ENCODE assay signal across 1 cellular context in the genomic region with DNA sequence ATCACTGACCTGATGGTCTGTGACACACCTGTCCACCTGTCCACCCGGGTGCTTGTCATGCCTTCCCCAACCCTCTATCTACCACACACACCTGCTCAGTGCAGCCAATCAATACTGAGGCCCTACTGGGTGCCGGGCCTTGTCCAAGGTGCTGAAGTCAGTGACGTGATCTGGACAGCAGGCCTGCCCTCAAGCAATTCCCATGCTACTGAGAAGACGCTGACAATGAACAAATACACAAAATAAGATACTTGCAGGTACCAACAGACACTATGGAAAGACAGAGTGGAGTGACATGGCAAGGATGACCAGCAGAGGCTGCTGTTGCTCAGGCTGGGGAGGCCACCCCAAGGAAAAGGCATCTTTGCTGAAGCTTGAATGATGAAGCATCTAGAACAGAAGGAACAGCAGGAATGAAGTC.
TF ChIP-seq lines count a peak whose summit lies in the region.

No MANE protein-coding gene starts in this region.

TF ChIP-seq in liver, 16 proteins besides CTCF, POLR2A, EP300 and RAD21 (continued from another document):
- peak; percentile 32 for TF ChIP-seq REST (IDR thresholded peaks at IDR 0.05)
- no peak for TF ChIP-seq YY1 (IDR thresholded peaks at IDR 0.05)
